11 cellular contexts compared by ENCODE assay signal in the genomic region with DNA sequence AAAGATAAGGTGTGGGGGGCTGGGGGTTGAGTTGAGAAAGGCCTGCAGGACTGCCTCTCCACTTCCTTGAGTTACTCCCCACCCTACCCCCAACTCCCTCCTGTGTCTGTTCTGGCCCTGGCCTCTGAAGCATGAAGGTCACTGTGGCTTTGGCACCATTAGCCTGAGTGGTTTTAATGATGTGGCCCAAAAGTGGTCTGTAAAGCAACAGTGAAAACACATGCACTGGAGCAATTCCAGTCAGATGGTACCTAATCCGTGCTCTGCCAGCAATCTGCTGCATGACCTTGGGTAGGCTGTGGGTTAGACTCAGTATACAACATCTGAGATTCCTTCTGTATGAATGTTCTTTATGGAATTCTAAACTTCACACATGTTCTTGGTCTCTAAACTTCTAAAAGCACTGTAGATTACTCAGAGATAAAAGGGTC.
DNase-seq lines count a peak whose midpoint lies in the region; ATAC-seq and TF ChIP-seq lines count a peak whose summit lies in the region.
"Had no signal": no experiment of that assay in that cellular context is flagged by ENCODE, and none has a peak within 500 bp of the region (broad histone marks: within the 10 kb centered on the region; RNA-seq: fewer than 3 reads in every experiment).

No MANE protein-coding gene starts in this region.

- BruUV-seq in OCI-LY7 (replicated peaks; lab: Mats Ljungman, UMichigan), result no TSS peak

- POLR2A ChIA-PET in OCI-LY7 (lab: Charles Lee), result no interaction called here

- TF ChIP-seq CTCF in OCI-LY7 (conservative IDR thresholded peaks at IDR 0.05; ENCODE audit: low read length) (no peak), epithelial cell of esophagus (IDR thresholded peaks at IDR 0.05; ENCODE audit: insufficient read depth, low read depth, low read length, missing control alignments) (no peak)

- H3K9me3 ChIP-seq in OCI-LY7 (ENCODE audit: low read length), result peaks cover 11% of the 10 kb centered on the region; the same call in 1 of the 2 replicates

- H3K4me1 ChIP-seq in OCI-LY7 (ENCODE audit: insufficient read depth, low read length, poor library complexity, severe bottlenecking), result peaks cover 35% of the 10 kb centered on the region

- H3K9me2 ChIP-seq in OCI-LY7 (ENCODE audit: insufficient read depth, low read length), result no peaks in the 10 kb centered on the region

- no peak for ATAC-seq in HG02870 (IDR thresholded peaks at IDR 0.05; ENCODE audit: unreplicated experiment)
- ATAC-seq in GM18502 (IDR thresholded peaks at IDR 0.05; ENCODE audit: poor library complexity, unreplicated experiment), result no peak
- ATAC-seq: CD8-positive, alpha-beta T cell had no signal

- H4K20me1 ChIP-seq in OCI-LY7 (ENCODE audit: insufficient read depth, low read length), result no peaks in the 10 kb centered on the region

- CTCF ChIA-PET in OCI-LY7 (lab: Charles Lee; ENCODE audit: unreplicated experiment), result no interaction called here

- no peaks in the 10 kb centered on the region; the same call in 1 of the 2 replicates for H3K36me3 ChIP-seq in OCI-LY7 (ENCODE audit: insufficient read depth, low read length)

- no peaks in the 10 kb centered on the region for H3K79me2 ChIP-seq in OCI-LY7 (ENCODE audit: insufficient read depth, low read depth, low read length)

- H3K4me2 ChIP-seq in OCI-LY7 (ENCODE audit: low read length), result peak overlapping the region; percentile 18

- DNase-seq in GM04503 (ENCODE audit: low read depth), result peak; percentile 1
- no peak for DNase-seq in OCI-LY7 (ENCODE audit: low spot score)
- peak; percentile 21 for DNase-seq in epithelial cell of esophagus (ENCODE audit: low read depth)
- peak; percentile 79 for DNase-seq in renal cortical epithelial cell (ENCODE audit: low read depth)
- DNase-seq in 8988T, result no peak
- DNase-seq: activated CD4-positive, alpha-beta T cell treated with anti-CD3 and anti-CD28 coated beads for 1 hour; NCI-H187 treated with DMSO at 0.1 percent for 48 hours; nephron progenitor cell had no signal

- H2AFZ ChIP-seq in OCI-LY7 (ENCODE audit: low read length), result no peak overlapping the region; the same call in 1 of the 2 replicates

- H3K4me3 ChIP-seq in OCI-LY7 (ENCODE audit: low read depth, low read length, poor library complexity, severe bottlenecking) (no peak overlapping the region), epithelial cell of esophagus (ENCODE audit: low read length) (no peak overlapping the region)

- H3K27ac ChIP-seq in OCI-LY7 (ENCODE audit: low read depth, low read length, poor library complexity, severe bottlenecking), result no peak overlapping the region

- intact Hi-C loops in OCI-LY7 (cut with micrococcal nuclease; ENCODE audit: unreplicated experiment), result no loop called here

Comparison
In these comparisons a context has a peak if more than half of its experiments do, and no peak if none do; other contexts are left out.
1. DNase-seq: peak in GM04503 (single experiment), epithelial cell of esophagus (single experiment) and renal cortical epithelial cell (single experiment); none in OCI-LY7 (single experiment) and 8988T (single experiment).